ENCODE assay signal across 8 cellular contexts in genomic region chr10:80500572-80501380, GRCh38. TPM values are rescaled to one million over a fixed set of nuclear protein-coding genes. Genes with fewer than 3 reads are reported as not detected.
DNase-seq lines count a peak whose midpoint lies in the region; ATAC-seq, FAIRE-seq and TF ChIP-seq lines count a peak whose summit lies in the region.

No MANE protein-coding gene starts in this region.

- no peak for TF ChIP-seq CTCF in mammary epithelial cell (conservative IDR thresholded peaks at IDR 0.05 in 1 of 2, IDR thresholded peaks at IDR 0.05 in 1 of 2; ENCODE audit: extremely low read depth in 1 of 2, insufficient read depth in 1 of 2, low read depth in 1 of 2, low read length in 2 of 2)

- H3K36me3 ChIP-seq in mammary epithelial cell (ENCODE audit: insufficient read depth, low read length) (no peaks in the 10 kb centered on the region), muscle layer of colon (ENCODE audit: insufficient read depth, low read length) (no peaks in the 10 kb centered on the region)

- H3K4me3 ChIP-seq in mammary epithelial cell (replicated peaks in 1 of 3; ENCODE audit: insufficient read depth in 1 of 3, low read depth in 2 of 3, low read length in 3 of 3): no peak overlapping the region
- no peak overlapping the region for H3K4me3 ChIP-seq in muscle layer of colon (ENCODE audit: low read depth in 1 of 2, low read length in 2 of 2)

- dilution Hi-C loops in mammary epithelial cell (cut with HindIII; ENCODE audit: low sequenced_read_pairs): no loop called here

- H3K27me3 Mint-ChIP-seq in T-helper 2 cell treated with Interferon-gamma antibody and Interleukin-4, amounts not matched to agents 5 μg/mL and 100 μg/mL, for 36 hours (ENCODE audit: low read depth): no peaks in the 10 kb centered on the region

- CTCF ChIA-PET in mammary epithelial cell (lab: Charles Lee; ENCODE audit: low non-redundant PET): no interaction called here

- H4K20me1 ChIP-seq in mammary epithelial cell (ENCODE audit: insufficient read depth, low read length): no peaks in the 10 kb centered on the region

- H3K9me3 Mint-ChIP-seq in T-helper 2 cell treated with Interferon-gamma antibody and Interleukin-4, amounts not matched to agents 5 μg/mL and 100 μg/mL, for 36 hours: peaks cover 12% of the 10 kb centered on the region

- peaks cover 81% of the 10 kb centered on the region for H3K4me1 Mint-ChIP-seq in T-helper 2 cell treated with Interferon-gamma antibody and Interleukin-4, amounts not matched to agents 5 μg/mL and 100 μg/mL, for 36 hours (ENCODE audit: low read depth)

- no peak for FAIRE-seq in frontal cortex (lab: Jason Lieb, UNC)

- no peak for DNase-seq in T-helper 2 cell treated with Interferon-gamma antibody and Interleukin-4, amounts not matched to agents 5 μg/mL and 100 μg/mL, for 36 hours (ENCODE audit: low spot score)
- DNase-seq in T-helper 2 cell: no peak
- no peak for DNase-seq in mammary epithelial cell
- no peak for DNase-seq in frontal cortex (ENCODE audit: low spot score in 2 of 2)
- no peak for DNase-seq in cerebellar cortex (ENCODE audit: low spot score)
- DNase-seq in AG08395 (ENCODE audit: low spot score): no peak

- H3K27ac ChIP-seq in mammary epithelial cell (ENCODE audit: insufficient read depth, low read depth, low read length): peak overlapping the region; percentile 8
- H3K27ac ChIP-seq in muscle layer of colon (ENCODE audit: low read depth, low read length): peak overlapping the region; percentile 50

- peak overlapping the region; percentile 51 for H3K4me3 Mint-ChIP-seq in T-helper 2 cell treated with Interferon-gamma antibody and Interleukin-4, amounts not matched to agents 5 μg/mL and 100 μg/mL, for 36 hours

- H3K9ac ChIP-seq in mammary epithelial cell (ENCODE audit: insufficient read depth, low read length): no peak overlapping the region
- no peak overlapping the region for H3K9ac ChIP-seq in muscle layer of colon (ENCODE audit: low read length)

- H3K27ac Mint-ChIP-seq in T-helper 2 cell treated with Interferon-gamma antibody and Interleukin-4, amounts not matched to agents 5 μg/mL and 100 μg/mL, for 36 hours: peak overlapping the region; percentile 71

- WGBS in mammary epithelial cell (ENCODE audit: low coverage, missing lambda C conversion rate): 85% methylated on average over 13 of the region's 14 CpGs

- no peak overlapping the region for H3K4me2 ChIP-seq in mammary epithelial cell (ENCODE audit: insufficient read depth, low read depth, low read length)

- intact Hi-C loops in mammary epithelial cell (cut with micrococcal nuclease): no loop called here

- H3K36me3 Mint-ChIP-seq in T-helper 2 cell treated with Interferon-gamma antibody and Interleukin-4, amounts not matched to agents 5 μg/mL and 100 μg/mL, for 36 hours (ENCODE audit: low read depth): peaks cover 58% of the 10 kb centered on the region

- H2AFZ ChIP-seq in mammary epithelial cell (ENCODE audit: low read depth, low read length): no peak overlapping the region

- ATAC-seq in HG03571 (IDR thresholded peaks at IDR 0.05; ENCODE audit: unreplicated experiment): peak; percentile 74

- no TSS peak for BruUV-seq in mammary epithelial cell (replicated peaks; lab: Mats Ljungman, UMichigan)

- H3K9me3 ChIP-seq in mammary epithelial cell (replicated peaks; ENCODE audit: insufficient read depth, low read length) (no peaks in the 10 kb centered on the region), muscle layer of colon (ENCODE audit: low read length) (no peaks in the 10 kb centered on the region)

- in situ Hi-C loops in mammary epithelial cell (cut with MboI; ENCODE audit: low sequenced_read_pairs in 2 of 2): no loop called here

- H3K27me3 ChIP-seq in mammary epithelial cell (ENCODE audit: insufficient read depth, low read length) (no peaks in the 10 kb centered on the region), muscle layer of colon (ENCODE audit: control insufficient read depth in 1 of 2, insufficient read depth in 2 of 2, low read length in 2 of 2) (no peaks in the 10 kb centered on the region)

- H3K79me2 ChIP-seq in mammary epithelial cell (ENCODE audit: insufficient read depth, low read length): peaks cover 91% of the 10 kb centered on the region

- H3K4me1 ChIP-seq in mammary epithelial cell (ENCODE audit: insufficient read depth, low read length) (peaks cover 91% of the 10 kb centered on the region), muscle layer of colon (ENCODE audit: insufficient read depth, low read length) (peaks cover 77% of the 10 kb centered on the region)

RNA-seq across cellular contexts. Expression of gene SH2D4B, which starts 36.9 kb away (rescaled TPM):
- total RNA-seq in mammary epithelial cell (under 1 TPM in 1 of 2 donors, not detected in 1; under 0.01 TPM), frontal cortex (1.2 TPM)
- 0.02 TPM for polyA plus RNA-seq in mammary epithelial cell
- not detected for polyA minus RNA-seq in mammary epithelial cell

RNA-seq across cellular contexts. Expression of gene TSPAN14, which starts 46.7 kb away (rescaled TPM):
- total RNA-seq in mammary epithelial cell (100 to 1,000 TPM in 1 of 2 donors, 10 to 100 TPM in 1; 47.8 to 102 TPM), frontal cortex (17.9 TPM)
- 97.2 TPM for polyA plus RNA-seq in mammary epithelial cell
- polyA minus RNA-seq in mammary epithelial cell: 85.5 TPM
